ENCODE assay signal across 12 cellular contexts in the genomic region with DNA sequence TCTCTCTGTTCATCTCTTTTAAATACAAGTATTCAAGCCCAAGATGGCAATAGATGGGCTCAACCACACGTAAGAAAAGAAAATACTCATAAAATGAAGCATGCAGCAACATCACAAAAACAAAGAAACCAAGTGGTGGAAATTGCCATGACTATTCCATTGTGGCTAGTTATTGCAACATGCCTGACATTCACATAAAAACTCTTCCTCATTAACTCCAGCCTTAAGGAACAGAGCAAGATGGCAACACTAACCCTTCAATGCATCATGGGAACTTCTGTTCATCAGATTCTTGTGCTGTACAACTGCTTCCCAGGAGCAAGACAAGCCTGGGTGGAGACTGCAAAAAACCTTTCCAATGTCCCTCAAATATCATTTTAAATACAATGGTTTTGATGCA. TPM values are rescaled to one million over a fixed set of nuclear protein-coding genes. Genes with fewer than 3 reads are reported as not detected.
A peak's percentile ranks its signal among the peaks of the same experiment; 100 is the strongest.
DNase-seq lines count a peak whose midpoint lies in the region; ATAC-seq and TF ChIP-seq lines count a peak whose summit lies in the region.
"Had no signal": no experiment of that assay in that cellular context is flagged by ENCODE, and none has a peak within 500 bp of the region (broad histone marks: within the 10 kb centered on the region; RNA-seq: fewer than 3 reads in every experiment).

No MANE protein-coding gene starts in this region.

- BruUV-seq in IMR-90 (replicated peaks; lab: Mats Ljungman, UMichigan): no TSS peak

- H2AK9ac ChIP-seq in IMR-90 (replicated peaks; ENCODE audit: low read depth, low read length, poor library complexity): no peak overlapping the region

- H3K14ac ChIP-seq in IMR-90 (replicated peaks; ENCODE audit: low read depth, low read length): 0 out of 2 replicates have a peak overlapping the region, but pooled peaks have one; percentile 12

- H4K5ac ChIP-seq in IMR-90 (ENCODE audit: low read depth, low read length): no peak overlapping the region

- no peak overlapping the region for H3K9ac ChIP-seq in IMR-90 (ENCODE audit: low read depth, low read length)
- H3K9ac ChIP-seq: BLaER1 treated with 17β-estradiol and CSF1 and Interleukin-3, amounts not matched to agents 10 nM and 100 nM; parathyroid adenoma had no signal

- H2BK15ac ChIP-seq in IMR-90 (ENCODE audit: low read depth, low read length): no peak overlapping the region

- H3K4ac ChIP-seq in IMR-90 (ENCODE audit: low read depth, low read length): no peak overlapping the region

- no peak overlapping the region for H3K4me3 ChIP-seq in AG09309 (ENCODE audit: control insufficient read depth, low read depth, low read length)
- no peak overlapping the region for H3K4me3 ChIP-seq in IMR-90 (ENCODE audit: insufficient read depth, low read depth, low read length)
- no peak overlapping the region for H3K4me3 ChIP-seq in brain microvascular endothelial cell (ENCODE audit: low read depth, low read length)
- H3K4me3 ChIP-seq: BLaER1 treated with 17β-estradiol and CSF1 and Interleukin-3, amounts not matched to agents 10 nM and 100 nM had no signal

- DNase-seq in AG09309 (ENCODE audit: low read depth): peak; percentile 99
- DNase-seq in IMR-90: peak; percentile 70
- DNase-seq in brain microvascular endothelial cell: no peak
- peak; percentile 74 for DNase-seq in kidney tubule cell (ENCODE audit: low spot score)
- DNase-seq in NCI-H146 treated with DMSO at 0.1 percent for 48 hours (lab: John Stamatoyannopoulos, UW; ENCODE audit: unreplicated experiment): no peak
- DNase-seq in MV-4-11 (lab: John Stamatoyannopoulos, UW): no peak
- no peak for DNase-seq in NCI-H524 (lab: John Stamatoyannopoulos, UW)
- DNase-seq: activated CD4-positive, alpha-beta T cell treated with anti-CD3 and anti-CD28 coated beads for 4 hours; H9 had no signal

- ATAC-seq in IMR-90 (ENCODE audit: low read depth) (no peak), HG03521 (IDR thresholded peaks at IDR 0.05; ENCODE audit: unreplicated experiment) (no peak)

- H2AK5ac ChIP-seq in IMR-90 (ENCODE audit: low read depth, low read length): no peak overlapping the region; the same call in 1 of the 2 replicates

- H3K4me2 ChIP-seq in IMR-90 (ENCODE audit: low read depth, low read length): no peak overlapping the region

- dilution Hi-C loops in IMR-90 (cut with HindIII; ENCODE audit: low sequenced_read_pairs, unreplicated experiment): no loop called here

- H3K18ac ChIP-seq in IMR-90 (ENCODE audit: low read depth, low read length): no peak overlapping the region

- no CpG with 5 or more reads among the region's 1 CpG for WGBS in IMR-90 (ENCODE audit: extremely low coverage in 2 of 2, insufficient read length in 1 of 2), 2 experiments

- peak overlapping the region; percentile 57; the same call in 1 of the 2 replicates for H2BK20ac ChIP-seq in IMR-90 (ENCODE audit: low read depth, low read length)

- H2AFZ ChIP-seq in IMR-90 (replicated peaks; ENCODE audit: low read length, poor library complexity): no peak overlapping the region
- H2AFZ ChIP-seq: parathyroid adenoma had no signal

- no peak overlapping the region for H4K91ac ChIP-seq in IMR-90 (ENCODE audit: insufficient read depth, low read depth, low read length)

- peak overlapping the region; percentile 69; the same call in 1 of the 2 replicates for H2BK120ac ChIP-seq in IMR-90 (ENCODE audit: low read depth, low read length)

- H4K20me1 ChIP-seq in IMR-90 (ENCODE audit: insufficient read depth, low read length): peaks cover 3% of the 10 kb centered on the region

- peaks cover 7 to 28% of the 10 kb centered on the region in 2 experiments for H3K79me1 ChIP-seq in IMR-90 (ENCODE audit: low read depth in 1 of 2, low read length in 2 of 2)

- H2BK5ac ChIP-seq in IMR-90 (ENCODE audit: low read depth, low read length, poor library complexity, severe bottlenecking): peak overlapping the region; percentile 35

- CTCF ChIA-PET in IMR-90 (lab: Yijun Ruan, JAX): no interaction called here

- no peak for TF ChIP-seq CTCF in AG09309 (IDR thresholded peaks at IDR 0.05; ENCODE audit: control insufficient read depth, insufficient read depth, low read depth, low read length, missing control alignments)
- no peak for TF ChIP-seq CTCF in IMR-90 (conservative IDR thresholded peaks at IDR 0.05; ENCODE audit: low read depth, low read length)
- no peak for TF ChIP-seq CTCF in brain microvascular endothelial cell (IDR thresholded peaks at IDR 0.05; ENCODE audit: low read depth, low read length, missing control alignments)

- H3K56ac ChIP-seq in IMR-90 (ENCODE audit: extremely low read depth, insufficient read depth, low read length): no peak overlapping the region

- H3K36me3 ChIP-seq in IMR-90 (ENCODE audit: control insufficient read depth, insufficient read depth, low read length) (no peaks in the 10 kb centered on the region), brain microvascular endothelial cell (replicated peaks) (no peaks in the 10 kb centered on the region)
- H3K36me3 ChIP-seq: BLaER1 treated with 17β-estradiol and CSF1 and Interleukin-3, amounts not matched to agents 10 nM and 100 nM had no signal

- intact Hi-C loops in IMR-90 (cut with micrococcal nuclease): loop anchor here (5.0 kb wide), 1 partner anchor 834 kb away; no protein-coding TSS in a partner anchor

- H3K9me1 ChIP-seq in IMR-90 (ENCODE audit: insufficient read depth, low read length): peaks cover 12% of the 10 kb centered on the region

- peak overlapping the region; percentile 6; the same call in 1 of the 2 replicates for H3K23ac ChIP-seq in IMR-90 (ENCODE audit: low read depth, low read length)

- in situ Hi-C loops in IMR-90 (cut with MboI; ENCODE audit: low sequenced_read_pairs) (no loop called here), brain microvascular endothelial cell (cut with HindIII; ENCODE audit: low pct_ligation_motif_present, low sequenced_read_pairs) (no loop called here)

- H3K27ac ChIP-seq in IMR-90 (ENCODE audit: insufficient read depth, low read length): no peak overlapping the region
- H3K27ac ChIP-seq in brain microvascular endothelial cell: peak overlapping the region; percentile 72
- H3K27ac ChIP-seq: BLaER1 treated with 17β-estradiol and CSF1 and Interleukin-3, amounts not matched to agents 10 nM and 100 nM; parathyroid adenoma had no signal

- H3K9me3 ChIP-seq in IMR-90 (ENCODE audit: control insufficient read depth, insufficient read depth, low read length): no peaks in the 10 kb centered on the region
- H3K9me3 ChIP-seq: BLaER1 treated with 17β-estradiol and CSF1 and Interleukin-3, amounts not matched to agents 10 nM and 100 nM had no signal

- no peak for TF ChIP-seq POLR2A in IMR-90 (IDR thresholded peaks at IDR 0.05; ENCODE audit: low read depth, low read length)

- H3K4me1 ChIP-seq in IMR-90 (ENCODE audit: control insufficient read depth, insufficient read depth, low read length): peaks cover 9% of the 10 kb centered on the region; the same call in 1 of the 2 replicates
- H3K4me1 ChIP-seq: parathyroid adenoma had no signal

- no peak overlapping the region for H4K8ac ChIP-seq in IMR-90 (ENCODE audit: low read depth in 2 of 2, low read length in 2 of 2)

- POLR2A ChIA-PET in IMR-90 (lab: Charles Lee; ENCODE audit: unreplicated experiment): no interaction called here

- no peaks in the 10 kb centered on the region for H3K27me3 ChIP-seq in IMR-90 (ENCODE audit: control insufficient read depth, insufficient read depth, low read length)
- no peaks in the 10 kb centered on the region for H3K27me3 ChIP-seq in brain microvascular endothelial cell (replicated peaks)

- TF ChIP-seq RAD21 in IMR-90 (IDR thresholded peaks at IDR 0.05; ENCODE audit: low read length): no peak

TF ChIP-seq in IMR-90, 13 proteins besides CTCF, POLR2A, EP300 and RAD21:
- TF ChIP-seq USF2 (IDR thresholded peaks at IDR 0.05; ENCODE audit: low read depth, low read length): no peak
- TF ChIP-seq RCOR1 (IDR thresholded peaks at IDR 0.05; ENCODE audit: insufficient replicate concordance, low read length): no peak
- TF ChIP-seq CEBPB (IDR thresholded peaks at IDR 0.05; ENCODE audit: low read depth, low read length): peak; percentile 95

RNA-seq across cellular contexts. Expression of gene GLIS3, which starts 1.4 kb away (rescaled TPM):
- 22.5 and 22.8 TPM in 2 replicates for total RNA-seq in IMR-90 (2012; rRNA removed)
- 5.7 TPM in 2 replicates for polyA plus RNA-seq in IMR-90 (2012; rRNA removed)
- 3.0 and 3.7 TPM in 2 replicates for polyA plus RNA-seq in IMR-90 (2012; cell fraction: cytosol; rRNA removed)
- 5.5 and 9.3 TPM in 2 replicates for polyA plus RNA-seq in IMR-90 (2012; cell fraction: nucleus; rRNA removed; ENCODE audit: low replicate concordance)

Comparison
In these comparisons a context has a peak if more than half of its experiments do, and no peak if none do; other contexts are left out.
1. DNase-seq: peak in AG09309 (single experiment), IMR-90 (single experiment) and kidney tubule cell (single experiment); none in brain microvascular endothelial cell (single experiment), NCI-H146 treated with DMSO at 0.1 percent for 48 hours (single experiment), MV-4-11 (single experiment) and NCI-H524 (0 of 2).